In genomic region chr10:50469778-50470193, GRCh38 we compare ENCODE assay signal across 11 cellular contexts.
DNase-seq lines count a peak whose midpoint lies in the region; FAIRE-seq and TF ChIP-seq lines count a peak whose summit lies in the region.
"Had no signal": no experiment of that assay in that cellular context is flagged by ENCODE, and none has a peak within 500 bp of the region (broad histone marks: within the 10 kb centered on the region; RNA-seq: fewer than 3 reads in every experiment).

No MANE protein-coding gene starts in this region.

- H3K27me3 ChIP-seq in Loucy (ENCODE audit: insufficient read depth, low read length, poor library complexity, severe bottlenecking) (no peaks in the 10 kb centered on the region), sigmoid colon (no peaks in the 10 kb centered on the region)

- H3K36me3 ChIP-seq in Loucy (ENCODE audit: insufficient read depth, low read length), result no peaks in the 10 kb centered on the region
- no peaks in the 10 kb centered on the region for H3K36me3 ChIP-seq in sigmoid colon

- no peak overlapping the region for H3K27ac ChIP-seq in sigmoid colon

- peak overlapping the region; percentile 73 for H3K4me2 ChIP-seq in Loucy (ENCODE audit: low read depth, low read length, poor library complexity, severe bottlenecking)

- no peaks in the 10 kb centered on the region for H3K79me2 ChIP-seq in Loucy (ENCODE audit: insufficient read depth, low read length)

- intact Hi-C loops in sigmoid colon (cut with DNase I), result no loop called here

- FAIRE-seq in D721Med (lab: Jason Lieb, UNC), result no peak
- FAIRE-seq: TTC549 had no signal

- no peaks in the 10 kb centered on the region for H3K9me3 ChIP-seq in Loucy (ENCODE audit: insufficient read depth, low read depth, low read length)
- H3K9me3 ChIP-seq in sigmoid colon, result no peaks in the 10 kb centered on the region

- H4K20me1 ChIP-seq in Loucy (ENCODE audit: insufficient read depth, low read length, poor library complexity, severe bottlenecking), result no peaks in the 10 kb centered on the region

- H3K4me1 ChIP-seq in Loucy (ENCODE audit: insufficient read depth, low read length, poor library complexity, severe bottlenecking) (peaks cover 56% of the 10 kb centered on the region), sigmoid colon (peaks cover 0 to 29% (median 25%) of the 10 kb centered on the region in 4 donors)

- WGBS in sigmoid colon, 2 donors, result 8 to 12% methylated on average over 3 of the region's 3 CpGs

- peak overlapping the region; percentile 23; the same call in 1 of the 2 replicates for H3K4me3 ChIP-seq in GM12865 (ENCODE audit: low read depth, low read length)
- H3K4me3 ChIP-seq in Loucy (ENCODE audit: low read length, poor library complexity, severe bottlenecking), result peak overlapping the region; percentile 54
- H3K4me3 ChIP-seq in cardiac fibroblast (replicated peaks in 1 of 2; ENCODE audit: low read depth in 2 of 2, low read length in 2 of 2), result no peak overlapping the region
- H3K4me3 ChIP-seq in sigmoid colon, result no peak overlapping the region

- no peak for TF ChIP-seq POLR2A in sigmoid colon (IDR thresholded peaks at IDR 0.05)

- DNase-seq in GM12865 (ENCODE audit: low read depth) (peak; percentile 66), cardiac fibroblast (ENCODE audit: low read depth in 2 of 2) (peak; percentile 30 to 54), sigmoid colon (peak; percentile 55), mucosa of gallbladder (ENCODE audit: low spot score) (no peak), cerebellar cortex (ENCODE audit: low spot score) (no peak), D721Med (ENCODE audit: insufficient read length, low spot score) (no peak)
- no peak for DNase-seq in stimulated activated CD4-positive, alpha-beta T cell treated with anti-CD3 and anti-CD28 coated beads, Interleukin-2, amount 100 ng/mL, for 24 hours
- DNase-seq: activated naive CD4-positive, alpha-beta T cell; nucleus accumbens had no signal

- no peak overlapping the region; the same call in 1 of the 2 replicates for H2AFZ ChIP-seq in Loucy (ENCODE audit: low read length)

- no peaks in the 10 kb centered on the region for H3F3A ChIP-seq in Loucy (ENCODE audit: low read depth)

- no peak for TF ChIP-seq CTCF in GM12865 (IDR thresholded peaks at IDR 0.05; ENCODE audit: insufficient read depth, low read depth, low read length, missing control alignments)
- no peak for TF ChIP-seq CTCF in Loucy (conservative IDR thresholded peaks at IDR 0.05; ENCODE audit: low read length)
- TF ChIP-seq CTCF in cardiac fibroblast (IDR thresholded peaks at IDR 0.05; ENCODE audit: low read depth, low read length), result no peak
- no peak for TF ChIP-seq CTCF in sigmoid colon (IDR thresholded peaks at IDR 0.05)
- no peak for TF ChIP-seq CTCF in D721Med (IDR thresholded peaks at IDR 0.05; ENCODE audit: insufficient read depth, missing control alignments)

- H3K9ac ChIP-seq in Loucy (ENCODE audit: low read depth, low read length, poor library complexity, severe bottlenecking), result peak overlapping the region; percentile 23

- H3K9me2 ChIP-seq in Loucy (replicated peaks; ENCODE audit: low read depth, low read length), result no peaks in the 10 kb centered on the region

- TF ChIP-seq EP300 in sigmoid colon (IDR thresholded peaks at IDR 0.05), result no peak

Comparison
In these comparisons a context has a peak if more than half of its experiments do, and no peak if none do; other contexts are left out.
1. DNase-seq: peak in GM12865 (single experiment), cardiac fibroblast (2 of 2) and sigmoid colon (single experiment); none in stimulated activated CD4-positive, alpha-beta T cell treated with anti-CD3 and anti-CD28 coated beads, Interleukin-2, amount 100 ng/mL, for 24 hours (0 of 2), mucosa of gallbladder (single experiment), cerebellar cortex (single experiment) and D721Med (single experiment).
2. H3K4me3 ChIP-seq: peak in GM12865 (single experiment) and Loucy (single experiment); none in cardiac fibroblast (0 of 2) and sigmoid colon (0 of 4).